In genomic region chr16:85376292-85377095, GRCh38 we compare ENCODE assay signal across 12 cellular contexts.
DNase-seq lines count a peak whose midpoint lies in the region; ATAC-seq and TF ChIP-seq lines count a peak whose summit lies in the region.
"Had no signal": no experiment of that assay in that cellular context is flagged by ENCODE, and none has a peak within 500 bp of the region (broad histone marks: within the 10 kb centered on the region; RNA-seq: fewer than 3 reads in every experiment).

No MANE protein-coding gene starts in this region.

- no peak for TF ChIP-seq CTCF in coronary artery (IDR thresholded peaks at IDR 0.05)

- H3K4me1 Mint-ChIP-seq in stimulated activated naive CD8-positive, alpha-beta T cell treated with anti-CD3 and anti-CD28 coated beads, Interleukin-15, amount 100 ng/mL, for 72 hours = peaks cover 11% of the 10 kb centered on the region

- H3K4me3 ChIP-seq in coronary artery = peak overlapping the region; percentile 52

- ATAC-seq in GM19324 (IDR thresholded peaks at IDR 0.05; ENCODE audit: low FRiP score, unreplicated experiment) = no peak
- no peak for ATAC-seq in stimulated activated naive CD8-positive, alpha-beta T cell treated with anti-CD3 and anti-CD28 coated beads, Interleukin-15, amount 100 ng/mL, for 72 hours
- ATAC-seq in HG03025 (IDR thresholded peaks at IDR 0.05; ENCODE audit: low FRiP score, unreplicated experiment) = no peak

- no peak overlapping the region for H3K4me3 Mint-ChIP-seq in stimulated activated naive CD8-positive, alpha-beta T cell treated with anti-CD3 and anti-CD28 coated beads, Interleukin-15, amount 100 ng/mL, for 72 hours
- H3K4me3 Mint-ChIP-seq: activated CD4-positive, alpha-beta memory T cell treated with anti-CD3 and anti-CD28 coated beads for 36 hours had no signal

- H3K9me3 Mint-ChIP-seq in stimulated activated naive CD8-positive, alpha-beta T cell treated with anti-CD3 and anti-CD28 coated beads, Interleukin-15, amount 100 ng/mL, for 72 hours = no peaks in the 10 kb centered on the region
- H3K9me3 Mint-ChIP-seq: activated CD4-positive, alpha-beta memory T cell treated with anti-CD3 and anti-CD28 coated beads for 36 hours had no signal

- peaks cover 32% of the 10 kb centered on the region for H3K27me3 Mint-ChIP-seq in stimulated activated naive CD8-positive, alpha-beta T cell treated with anti-CD3 and anti-CD28 coated beads, Interleukin-15, amount 100 ng/mL, for 72 hours

- no peak overlapping the region for H3K27ac Mint-ChIP-seq in stimulated activated naive CD8-positive, alpha-beta T cell treated with anti-CD3 and anti-CD28 coated beads, Interleukin-15, amount 100 ng/mL, for 72 hours
- H3K27ac Mint-ChIP-seq: activated CD4-positive, alpha-beta memory T cell treated with anti-CD3 and anti-CD28 coated beads for 36 hours had no signal

- DNase-seq in M059J (ENCODE audit: low read depth) = peak; percentile 35
- DNase-seq in coronary artery (ENCODE audit: low spot score) = no peak
- DNase-seq in medulla oblongata (ENCODE audit: extremely low spot score) = peak; percentile 79
- peak in 48 of 49 donors; percentile 11 to 96 (median 48) for DNase-seq in substantia nigra (lab: John Stamatoyannopoulos, UW)
- DNase-seq in stimulated activated naive CD8-positive, alpha-beta T cell treated with anti-CD3 and anti-CD28 coated beads, Interleukin-15, amount 100 ng/mL, for 72 hours = no peak
- no peak for DNase-seq in NCI-H748 (lab: John Stamatoyannopoulos, UW; ENCODE audit: unreplicated experiment)
- DNase-seq: activated CD4-positive, alpha-beta memory T cell treated with anti-CD3 and anti-CD28 coated beads for 36 hours; activated naive CD4-positive, alpha-beta T cell treated with anti-CD3 and anti-CD28 coated beads, Interleukin-2, amount 50 U/mL, for 16 hours; NCI-H1417 treated with DMSO at 0.1 percent for 48 hours; SW 1271 had no signal

- peak overlapping the region; percentile 36 to 70 for H3K27ac ChIP-seq in coronary artery
- H3K27ac ChIP-seq in substantia nigra (ENCODE audit: low read depth, low read length, poor library complexity, severe bottlenecking) = peak overlapping the region; percentile 45

Comparison
In these comparisons a context has a peak if more than half of its experiments do, and no peak if none do; other contexts are left out.
1. DNase-seq: peak in M059J (single experiment), medulla oblongata (single experiment) and substantia nigra (48 of 49); none in coronary artery (single experiment), stimulated activated naive CD8-positive, alpha-beta T cell treated with anti-CD3 and anti-CD28 coated beads, Interleukin-15, amount 100 ng/mL, for 72 hours (0 of 2) and NCI-H748 (single experiment).